ENCODE assay signal across 8 cellular contexts in genomic region chr20:50929299-50930138, GRCh38. TPM values are rescaled to one million over a fixed set of nuclear protein-coding genes. Genes with fewer than 3 reads are reported as not detected.
DNase-seq lines count a peak whose midpoint lies in the region; ATAC-seq and TF ChIP-seq lines count a peak whose summit lies in the region.

No MANE protein-coding gene starts in this region.

- peak overlapping the region; percentile 82 for H3K4me3 ChIP-seq in GM12875 (ENCODE audit: low read depth, low read length)
- H3K4me3 ChIP-seq in ascending aorta: peak overlapping the region; percentile 89 to 98
- H3K4me3 ChIP-seq in rectal smooth muscle tissue (ENCODE audit: low read length): peak overlapping the region; percentile 92
- peak overlapping the region; percentile 74 to 95 for H3K4me3 ChIP-seq in aorta (ENCODE audit: low read length in 2 of 2)

- H3K27ac ChIP-seq in ascending aorta: peak overlapping the region; percentile 72 to 75
- H3K27ac ChIP-seq in rectal smooth muscle tissue (ENCODE audit: low read depth, low read length): peak overlapping the region; percentile 78
- H3K27ac ChIP-seq in aorta (ENCODE audit: low read depth in 1 of 2, low read length in 2 of 2): peak overlapping the region in 1 of 2 donors; percentile 20

- H3K9me3 ChIP-seq in ascending aorta: no peaks in the 10 kb centered on the region
- H3K9me3 ChIP-seq in aorta (ENCODE audit: control insufficient read depth, low read length): no peaks in the 10 kb centered on the region

- H3K9ac ChIP-seq in rectal smooth muscle tissue (ENCODE audit: low read length): peak overlapping the region; percentile 62

- peaks cover 35% of the 10 kb centered on the region for H3K4me1 Mint-ChIP-seq in T-helper 1 cell treated with Interleukin-12 subunit alpha and Interleukin-12 subunit beta and Interleukin-4 antibody, amounts not matched to agents 30 μg/mL and 1 μg/mL, for 36 hours (ENCODE audit: low read depth)

- 6% methylated on average over 13 of the region's 13 CpGs for WGBS in aorta, 2 donors

- intact Hi-C loops in ascending aorta (cut with DNase I): loop anchor here (1.0 kb wide), 2 partner anchors 111 to 135 kb away; no protein-coding TSS in a partner anchor
- intact Hi-C loops in aorta (cut with DNase I): loop anchor here (1.0 to 5.0 kb wide), 3 partner anchors 111 to 134 kb away; partner anchors contain the start of gene BCAS4 (in 2 of the 2)

- H3K27me3 ChIP-seq in ascending aorta (no peaks in the 10 kb centered on the region), rectal smooth muscle tissue (ENCODE audit: control insufficient read depth, insufficient read depth, low read length) (no peaks in the 10 kb centered on the region), aorta (ENCODE audit: control insufficient read depth in 1 of 2, insufficient read depth in 2 of 2, low read length in 1 of 2) (no peaks in the 10 kb centered on the region)

- H3K36me3 ChIP-seq in ascending aorta (peaks cover 10% of the 10 kb centered on the region in 2 donors), rectal smooth muscle tissue (ENCODE audit: control insufficient read depth, insufficient read depth, low read length) (peaks cover 2% of the 10 kb centered on the region), aorta (ENCODE audit: control insufficient read depth in 1 of 2, insufficient read depth in 2 of 2, low read length in 1 of 2) (no peaks in the 10 kb centered on the region)

- H3K27ac Mint-ChIP-seq in T-helper 1 cell treated with Interleukin-12 subunit alpha and Interleukin-12 subunit beta and Interleukin-4 antibody, amounts not matched to agents 30 μg/mL and 1 μg/mL, for 36 hours: peak overlapping the region; percentile 92

- H3K36me3 Mint-ChIP-seq in T-helper 1 cell treated with Interleukin-12 subunit alpha and Interleukin-12 subunit beta and Interleukin-4 antibody, amounts not matched to agents 30 μg/mL and 1 μg/mL, for 36 hours (ENCODE audit: low read depth): peaks cover 39% of the 10 kb centered on the region

- no peaks in the 10 kb centered on the region for H3K27me3 Mint-ChIP-seq in T-helper 1 cell treated with Interleukin-12 subunit alpha and Interleukin-12 subunit beta and Interleukin-4 antibody, amounts not matched to agents 30 μg/mL and 1 μg/mL, for 36 hours (ENCODE audit: low read depth)

- DNase-seq in NCI-H146 treated with DMSO at 0.1 percent for 48 hours (lab: John Stamatoyannopoulos, UW; ENCODE audit: unreplicated experiment) (peak; percentile 94), ascending aorta (ENCODE audit: low spot score in 2 of 2) (peak; percentile 65 to 96), hepatic stellate cell (ENCODE audit: low spot score) (peak; percentile 78), aorta (peak; percentile 93 to 94)

- TF ChIP-seq CTCF in GM12875 (IDR thresholded peaks at IDR 0.05; ENCODE audit: borderline replicate concordance, insufficient read depth, low read depth, low read length) (peak; percentile 99), ascending aorta (IDR thresholded peaks at IDR 0.05) (peak; percentile 92 to 95 (median 93))

- H3K4me1 ChIP-seq in ascending aorta (peaks cover 0 to 18% of the 10 kb centered on the region in 2 donors), rectal smooth muscle tissue (ENCODE audit: control insufficient read depth, insufficient read depth, low read length) (peaks cover 10% of the 10 kb centered on the region), aorta (ENCODE audit: control insufficient read depth in 1 of 2, insufficient read depth in 2 of 2, low read length in 2 of 2) (peaks cover 0 to 3% of the 10 kb centered on the region in 2 donors)

- H3K9me3 Mint-ChIP-seq in T-helper 1 cell treated with Interleukin-12 subunit alpha and Interleukin-12 subunit beta and Interleukin-4 antibody, amounts not matched to agents 30 μg/mL and 1 μg/mL, for 36 hours: no peaks in the 10 kb centered on the region

- ATAC-seq in HG02884 (IDR thresholded peaks at IDR 0.05; ENCODE audit: unreplicated experiment) (peak; percentile 55), aorta (ENCODE audit: low FRiP score) (peak; percentile 81)

- H3K4me3 Mint-ChIP-seq in T-helper 1 cell treated with Interleukin-12 subunit alpha and Interleukin-12 subunit beta and Interleukin-4 antibody, amounts not matched to agents 30 μg/mL and 1 μg/mL, for 36 hours: peak overlapping the region; percentile 92

RNA-seq across cellular contexts. Expression of gene ADNP, which starts 1.7 kb away (rescaled TPM):
- total RNA-seq in ascending aorta (22.5 TPM), aorta (10 to 100 TPM; 48.1 to 61.4 TPM)
- polyA plus RNA-seq in aorta: 10 to 100 TPM in 1 of 2 donors, 1 to 10 TPM in 1; 9.4 to 29.8 TPM

RNA-seq across cellular contexts. Expression of gene DPM1, which starts 28.8 kb away (rescaled TPM):
- total RNA-seq in ascending aorta (37.5 TPM), aorta (10 to 100 TPM; 29.6 to 35.8 TPM)
- 10 to 100 TPM; 54.5 to 59.0 TPM for polyA plus RNA-seq in aorta

RNA-seq across cellular contexts. Expression of gene MOCS3, which starts 29.1 kb away (rescaled TPM):
- 4.7 TPM for total RNA-seq in ascending aorta
- total RNA-seq in aorta: 1 to 10 TPM; 2.7 to 3.2 TPM
- polyA plus RNA-seq in aorta: 1 to 10 TPM; 1.0 to 2.6 TPM
